Comparison of ENCODE assay signal across 1 cellular context in the genomic region with DNA sequence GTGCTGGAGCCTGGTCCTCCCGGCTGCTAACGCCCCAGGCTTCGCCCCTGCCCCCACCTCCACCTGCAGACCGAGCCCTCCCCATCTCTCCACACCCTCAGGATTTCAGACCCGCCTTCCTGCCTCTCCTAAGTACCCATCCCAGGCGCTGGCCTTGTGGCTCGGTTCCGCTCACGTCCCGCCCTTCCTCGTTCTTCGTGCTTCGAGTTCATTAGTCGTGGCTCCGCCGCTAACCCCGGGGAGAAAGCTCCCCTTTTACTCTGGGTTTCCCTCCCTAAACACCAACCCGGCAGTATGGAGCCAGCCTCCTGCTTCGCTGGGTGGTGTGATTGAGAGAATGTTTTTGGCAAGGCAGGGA.
TF ChIP-seq lines count a peak whose summit lies in the region.

No MANE protein-coding gene starts in this region.

TF ChIP-seq in endothelial cell of umbilical vein, 7 proteins besides CTCF, POLR2A, EP300 and RAD21:
- peak; percentile 14 for TF ChIP-seq EZH2 (IDR thresholded peaks at IDR 0.05; ENCODE audit: borderline replicate concordance, low read depth, low read length, severe bottlenecking)
- no peak for TF ChIP-seq GATA2 (IDR thresholded peaks at IDR 0.05; ENCODE audit: insufficient read depth, insufficient read length, low read depth, low read length)
